19 cellular contexts compared by ENCODE assay signal in genomic region chr9:131946169-131946568, GRCh38.
"Had no signal": no experiment of that assay in that cellular context is flagged by ENCODE, and none has a peak within 500 bp of the region (broad histone marks: within the 10 kb centered on the region; RNA-seq: fewer than 3 reads in every experiment).

No MANE protein-coding gene starts in this region.

- H3K9me3 Mint-ChIP-seq: stimulated activated effector memory CD8-positive, alpha-beta T cell treated with anti-CD3 and anti-CD28 coated beads, Interleukin-12 subunit alpha, Interleukin-12 subunit beta, amount 100 ng/mL, for 72 hours; type B pancreatic cell had no signal

- H3K4me3 Mint-ChIP-seq: naive thymus-derived CD4-positive, alpha-beta T cell; stimulated activated effector memory CD8-positive, alpha-beta T cell treated with anti-CD3 and anti-CD28 coated beads, Interleukin-12 subunit alpha, Interleukin-12 subunit beta, amount 100 ng/mL, for 72 hours; type B pancreatic cell had no signal

- DNase-seq: dorsolateral prefrontal cortex; effector CD8-positive, alpha-beta T cell; foreskin melanocyte; heart right ventricle; hypothalamus; kidney glomerular epithelial cell; naive thymus-derived CD4-positive, alpha-beta T cell; psoas muscle; retina; right lobe of liver; stimulated activated CD4-positive, alpha-beta T cell treated with anti-CD3 and anti-CD28 coated beads, Interleukin-4, amount 100 ng/mL, for 1 hour; stimulated activated CD8-positive, alpha-beta memory T cell treated with anti-CD3 and anti-CD28 coated beads, Interleukin-4, amount 100 ng/mL, for 48 hours; stimulated activated naive CD8-positive, alpha-beta T cell treated with anti-CD3 and anti-CD28 coated beads, Interleukin-15, Interleukin-2, amounts not matched to agents 100 U/mL and 50 U/mL, for 24 hours; thyroid gland; uterus had no signal

- H3K4me1 ChIP-seq: psoas muscle, right lobe of liver, thyroid gland, uterus had no signal

- H3K27ac ChIP-seq: dorsolateral prefrontal cortex, heart right ventricle, neutrophil, psoas muscle, right lobe of liver, suprapubic skin, thyroid gland, uterus had no signal

- H3K9me3 ChIP-seq: heart right ventricle, neutrophil, psoas muscle, right lobe of liver, suprapubic skin, thyroid gland, uterus had no signal

- ATAC-seq: heart right ventricle; naive thymus-derived CD4-positive, alpha-beta T cell; psoas muscle; stimulated activated effector memory CD8-positive, alpha-beta T cell treated with anti-CD3 and anti-CD28 coated beads, Interleukin-12 subunit alpha, Interleukin-12 subunit beta, amount 100 ng/mL, for 72 hours; stimulated activated naive CD8-positive, alpha-beta T cell treated with anti-CD3 and anti-CD28 coated beads, Interleukin-15, Interleukin-2, amounts not matched to agents 100 U/mL and 50 U/mL, for 24 hours had no signal

- H3K36me3 ChIP-seq: heart right ventricle, neutrophil, right lobe of liver, suprapubic skin, thyroid gland, uterus had no signal

- H3K27me3 Mint-ChIP-seq: naive thymus-derived CD4-positive, alpha-beta T cell; type B pancreatic cell had no signal

- H3K4me3 ChIP-seq: dorsolateral prefrontal cortex, heart right ventricle, psoas muscle, right lobe of liver, suprapubic skin, thyroid gland, uterus had no signal

- H3K27me3 ChIP-seq: dorsolateral prefrontal cortex, heart right ventricle, neutrophil, right lobe of liver, suprapubic skin, thyroid gland, uterus had no signal

- H3K27ac Mint-ChIP-seq: naive thymus-derived CD4-positive, alpha-beta T cell; stimulated activated effector memory CD8-positive, alpha-beta T cell treated with anti-CD3 and anti-CD28 coated beads, Interleukin-12 subunit alpha, Interleukin-12 subunit beta, amount 100 ng/mL, for 72 hours; type B pancreatic cell had no signal
